In genomic region chr10:103192089-103192450, GRCh38 we compare ENCODE assay signal across 8 cellular contexts. TPM values are rescaled to one million over a fixed set of nuclear protein-coding genes. Genes with fewer than 3 reads are reported as not detected.
DNase-seq lines count a peak whose midpoint lies in the region; ATAC-seq, FAIRE-seq and TF ChIP-seq lines count a peak whose summit lies in the region.

No MANE protein-coding gene starts in this region.

- no peak for TF ChIP-seq POLR2A in upper lobe of left lung (IDR thresholded peaks at IDR 0.05)

- no peaks in the 10 kb centered on the region for H3K27me3 Mint-ChIP-seq in memory B cell

- H3K9me3 ChIP-seq in MG63 (no peaks in the 10 kb centered on the region), upper lobe of left lung (no peaks in the 10 kb centered on the region)

- peak; percentile 57 for FAIRE-seq in GM18507 (lab: Jason Lieb, UNC)

- H3K36me3 Mint-ChIP-seq in memory B cell, result peaks cover 5% of the 10 kb centered on the region

- peak overlapping the region; percentile 99 for H3K27ac Mint-ChIP-seq in memory B cell

- TF ChIP-seq CTCF in cardiac fibroblast (IDR thresholded peaks at IDR 0.05; ENCODE audit: low read depth, low read length) (no peak), upper lobe of left lung (IDR thresholded peaks at IDR 0.05) (no peak)

- H3K36me3 ChIP-seq in MG63, result peaks cover 19% of the 10 kb centered on the region
- H3K36me3 ChIP-seq in upper lobe of left lung, result no peaks in the 10 kb centered on the region

- H3K27me3 ChIP-seq in MG63 (no peaks in the 10 kb centered on the region), upper lobe of left lung (no peaks in the 10 kb centered on the region)

- peak overlapping the region; percentile 96 to 99 (median 98) for H3K27ac ChIP-seq in upper lobe of left lung

- H3K4me1 Mint-ChIP-seq in memory B cell, result peaks cover 26% of the 10 kb centered on the region

- TF ChIP-seq EP300 in upper lobe of left lung (IDR thresholded peaks at IDR 0.05), result no peak

- peaks cover 41 to 62% (median 49%) of the 10 kb centered on the region in 4 donors for H3K4me1 ChIP-seq in upper lobe of left lung

- 2 to 3% methylated on average over 13 to 14 of the region's 14 CpGs for WGBS in upper lobe of left lung, 2 donors

- H3K4me3 ChIP-seq in MG63 (peak overlapping the region; percentile 96), cardiac fibroblast (replicated peaks in 1 of 2; ENCODE audit: low read depth in 2 of 2, low read length in 2 of 2) (peak overlapping the region; percentile 78), upper lobe of left lung (peak overlapping the region; percentile 66 to 93 (median 88))

- no peaks in the 10 kb centered on the region for H3K9me3 Mint-ChIP-seq in memory B cell

- peak overlapping the region; percentile 100 for H3K4me3 Mint-ChIP-seq in memory B cell

- ATAC-seq in memory B cell (ENCODE audit: low read depth) (no peak), upper lobe of left lung (ENCODE audit: low FRiP score in 2 of 2) (peak in 1 of 2 donors; percentile 38)

- no peak for DNase-seq in GM18507 (ENCODE audit: extremely low spot score, insufficient read length, low read depth)
- no peak for DNase-seq in MG63
- DNase-seq in cardiac fibroblast (ENCODE audit: low read depth in 2 of 2), result peak in 1 of 2 donors; percentile 33
- DNase-seq in memory B cell (ENCODE audit: low spot score in 2 of 2), result no peak
- DNase-seq in upper lobe of left lung, result no peak
- DNase-seq in hepatic stellate cell (ENCODE audit: low spot score), result no peak
- no peak for DNase-seq in NCI-H1436 treated with DMSO at 0.1 percent for 48 hours (lab: John Stamatoyannopoulos, UW)
- DNase-seq in mesenteric fat pad (ENCODE audit: low spot score), result no peak

RNA-seq across cellular contexts. Expression of gene NT5C2, which starts 1.0 kb away (rescaled TPM):
- total RNA-seq in MG63 (2014; rRNA removed; shearing (Covaris generic); ENCODE audit: low replicate concordance), result 9.9 and 23.5 TPM in 2 replicates
- total RNA-seq in upper lobe of left lung (100 to 1,000 TPM in 2 of 6 donors, 10 to 100 TPM in 4; 47.4 to 122 (median 85.1) TPM), mesenteric fat pad (56.5 TPM)

RNA-seq across cellular contexts. Expression of gene RPEL1, which starts 53.6 kb away (rescaled TPM):
- total RNA-seq in MG63 (2014; rRNA removed; shearing (Covaris generic); ENCODE audit: low replicate concordance), result 0.03 TPM in 1 of 2 replicates, not detected in the other
- not detected for total RNA-seq in upper lobe of left lung
- total RNA-seq in mesenteric fat pad, result not detected
